ENCODE assay signal across 18 cellular contexts in the genomic region with DNA sequence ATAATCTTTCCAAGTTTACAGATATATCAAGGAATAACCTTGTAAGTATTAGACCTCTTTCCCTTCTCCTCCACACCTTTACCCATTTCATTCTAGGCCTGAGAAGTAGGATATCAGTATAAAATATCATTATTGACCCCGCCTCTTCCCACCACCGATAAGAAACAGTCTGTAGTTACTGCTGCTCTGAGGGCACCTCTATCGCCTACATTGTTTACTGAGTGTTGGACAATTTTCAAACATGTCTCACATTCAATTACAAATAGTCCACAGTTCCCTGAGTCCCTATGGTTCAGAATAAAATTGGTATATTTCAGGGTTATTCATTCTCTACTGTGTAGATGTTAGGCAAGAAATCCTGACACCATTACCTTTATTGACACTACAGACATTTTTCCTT.
DNase-seq lines count a peak whose midpoint lies in the region; ATAC-seq and TF ChIP-seq lines count a peak whose summit lies in the region.
"Had no signal": no experiment of that assay in that cellular context is flagged by ENCODE, and none has a peak within 500 bp of the region (broad histone marks: within the 10 kb centered on the region; RNA-seq: fewer than 3 reads in every experiment).

No MANE protein-coding gene starts in this region.

- no peaks in the 10 kb centered on the region for H3K79me2 ChIP-seq in mammary epithelial cell (ENCODE audit: insufficient read depth, low read length)

- no peaks in the 10 kb centered on the region for H3K27me3 Mint-ChIP-seq in MCF 10A (ENCODE audit: insufficient read depth, unreplicated experiment)

- no peak overlapping the region for H3K4me2 ChIP-seq in mammary epithelial cell (ENCODE audit: insufficient read depth, low read depth, low read length)
- H3K4me2 ChIP-seq: BLaER1 treated with 17β-estradiol and CSF1 and Interleukin-3, amounts not matched to agents 10 nM and 100 nM had no signal

- ATAC-seq in RWPE2 (ENCODE audit: low read depth) (no peak), foreskin keratinocyte (no peak), left lobe of liver (no peak)
- ATAC-seq: GM12878 had no signal

- TF ChIP-seq CTCF in MCF 10A (IDR thresholded peaks at IDR 0.05; ENCODE audit: unreplicated experiment): no peak
- TF ChIP-seq CTCF in mammary epithelial cell (conservative IDR thresholded peaks at IDR 0.05 in 1 of 2, IDR thresholded peaks at IDR 0.05 in 1 of 2; ENCODE audit: extremely low read depth in 1 of 2, insufficient read depth in 1 of 2, low read depth in 1 of 2, low read length in 2 of 2): no peak
- no peak for TF ChIP-seq CTCF in RWPE2 (IDR thresholded peaks at IDR 0.05; ENCODE audit: poor library complexity, severe bottlenecking)
- no peak for TF ChIP-seq CTCF in foreskin keratinocyte (conservative IDR thresholded peaks at IDR 0.05)
- TF ChIP-seq CTCF in vagina (IDR thresholded peaks at IDR 0.05): no peak

- no peak for TF ChIP-seq POLR2A in vagina (IDR thresholded peaks at IDR 0.05)

- H3K9me3 ChIP-seq in mammary epithelial cell (replicated peaks; ENCODE audit: insufficient read depth, low read length) (peaks cover 10% of the 10 kb centered on the region), RWPE2 (ENCODE audit: severe bottlenecking) (peaks cover 2% of the 10 kb centered on the region), vagina (no peaks in the 10 kb centered on the region)

- BruUV-seq in MCF 10A (replicated peaks; lab: Mats Ljungman, UMichigan) (no TSS peak), mammary epithelial cell (replicated peaks; lab: Mats Ljungman, UMichigan) (no TSS peak)

- H3K27me3 ChIP-seq in mammary epithelial cell (ENCODE audit: insufficient read depth, low read length): no peaks in the 10 kb centered on the region
- no peaks in the 10 kb centered on the region for H3K27me3 ChIP-seq in RWPE2 (ENCODE audit: insufficient read depth, poor library complexity, severe bottlenecking)
- no peaks in the 10 kb centered on the region for H3K27me3 ChIP-seq in foreskin keratinocyte
- no peaks in the 10 kb centered on the region for H3K27me3 ChIP-seq in vagina
- H3K27me3 ChIP-seq: BLaER1 treated with 17β-estradiol and CSF1 and Interleukin-3, amounts not matched to agents 10 nM and 100 nM had no signal

- dilution Hi-C loops in mammary epithelial cell (cut with HindIII; ENCODE audit: low sequenced_read_pairs): no loop called here

- no peak overlapping the region for H3K4me3 Mint-ChIP-seq in MCF 10A (ENCODE audit: unreplicated experiment)
- H3K4me3 Mint-ChIP-seq: B cell; CD8-positive, alpha-beta memory T cell; H9 had no signal

- H2AFZ ChIP-seq in mammary epithelial cell (ENCODE audit: low read depth, low read length): no peak overlapping the region

- peaks cover 46% of the 10 kb centered on the region for H3K4me1 Mint-ChIP-seq in MCF 10A (ENCODE audit: insufficient read depth, unreplicated experiment)
- H3K4me1 Mint-ChIP-seq: B cell; CD8-positive, alpha-beta memory T cell; H9 had no signal

- H3K9ac ChIP-seq in mammary epithelial cell (ENCODE audit: insufficient read depth, low read length): no peak overlapping the region
- H3K9ac ChIP-seq: BLaER1 treated with 17β-estradiol and CSF1 and Interleukin-3, amounts not matched to agents 10 nM and 100 nM had no signal

- in situ Hi-C loops in mammary epithelial cell (cut with MboI; ENCODE audit: low sequenced_read_pairs in 2 of 2): no loop called here

- H3K27ac ChIP-seq in mammary epithelial cell (ENCODE audit: insufficient read depth, low read depth, low read length) (no peak overlapping the region), RWPE2 (ENCODE audit: poor library complexity, severe bottlenecking) (peak overlapping the region; percentile 51), foreskin keratinocyte (peak overlapping the region; percentile 70), vagina (peak overlapping the region; percentile 22)
- H3K27ac ChIP-seq: BLaER1 treated with 17β-estradiol and CSF1 and Interleukin-3, amounts not matched to agents 10 nM and 100 nM had no signal

- H3K4me1 ChIP-seq in mammary epithelial cell (ENCODE audit: insufficient read depth, low read length): peaks cover 29% of the 10 kb centered on the region
- peaks cover 30% of the 10 kb centered on the region for H3K4me1 ChIP-seq in RWPE2 (ENCODE audit: insufficient read depth, poor library complexity, severe bottlenecking)
- H3K4me1 ChIP-seq in foreskin keratinocyte: peaks cover 43% of the 10 kb centered on the region
- peaks cover 16% of the 10 kb centered on the region for H3K4me1 ChIP-seq in vagina
- H3K4me1 ChIP-seq: BLaER1 treated with 17β-estradiol and CSF1 and Interleukin-3, amounts not matched to agents 10 nM and 100 nM had no signal

- intact Hi-C loops in MCF 10A (cut with micrococcal nuclease) (loop anchor here (5.0 kb wide), 2 partner anchors 65 to 150 kb away; no protein-coding TSS in a partner anchor), mammary epithelial cell (cut with micrococcal nuclease) (loop anchor here (2.0 to 10.0 kb wide), 2 partner anchors 58 to 88 kb away; no protein-coding TSS in a partner anchor), vagina (cut with DNase I) (no loop called here), posterior vena cava (cut with DNase I) (no loop called here)

- H3K36me3 Mint-ChIP-seq in MCF 10A (ENCODE audit: insufficient read depth, unreplicated experiment): no peaks in the 10 kb centered on the region
- H3K36me3 Mint-ChIP-seq: CD8-positive, alpha-beta memory T cell had no signal

- H3K4me3 ChIP-seq in mammary epithelial cell (replicated peaks in 1 of 3; ENCODE audit: insufficient read depth in 1 of 3, low read depth in 2 of 3, low read length in 3 of 3): no peak overlapping the region
- H3K4me3 ChIP-seq in RWPE2 (ENCODE audit: severe bottlenecking): no peak overlapping the region
- H3K4me3 ChIP-seq in vagina: no peak overlapping the region
- H3K4me3 ChIP-seq: BLaER1 treated with 17β-estradiol and CSF1 and Interleukin-3, amounts not matched to agents 10 nM and 100 nM; GM12878 had no signal

- no peaks in the 10 kb centered on the region for H4K20me1 ChIP-seq in mammary epithelial cell (ENCODE audit: insufficient read depth, low read length)
- H4K20me1 ChIP-seq: BLaER1 treated with 17β-estradiol and CSF1 and Interleukin-3, amounts not matched to agents 10 nM and 100 nM had no signal

- CTCF ChIA-PET in MCF 10A (lab: Yijun Ruan, JAX) (interaction anchor here (1.7 kb wide), 1 partner anchor 21 kb away, joined by 3 read pairs; no protein-coding TSS in a partner anchor), mammary epithelial cell (lab: Charles Lee; ENCODE audit: low non-redundant PET) (no interaction called here)

- POLR2A ChIA-PET in MCF 10A (lab: Yijun Ruan, JAX): interaction anchor here (0.6 to 3.4 kb wide), 5 partner anchors 11 to 232 kb away, joined by 3 to 32 read pairs (median 6); no protein-coding TSS in a partner anchor

- H3K9me3 Mint-ChIP-seq in MCF 10A (ENCODE audit: unreplicated experiment): no peaks in the 10 kb centered on the region

- WGBS in mammary epithelial cell (ENCODE audit: low coverage, missing lambda C conversion rate): 74% methylated on average over 3 of the region's 3 CpGs

- H3K27ac Mint-ChIP-seq in MCF 10A (ENCODE audit: low read depth, unreplicated experiment): peak overlapping the region; percentile 79
- H3K27ac Mint-ChIP-seq: B cell; CD8-positive, alpha-beta memory T cell had no signal

- DNase-seq in MCF 10A (ENCODE audit: unreplicated experiment): no peak
- no peak for DNase-seq in mammary epithelial cell
- no peak for DNase-seq in RWPE2 (ENCODE audit: low spot score)
- no peak for DNase-seq in foreskin keratinocyte
- no peak for DNase-seq in vagina (ENCODE audit: extremely low spot score in 2 of 2)
- DNase-seq in posterior vena cava (ENCODE audit: low spot score): no peak
- no peak for DNase-seq in superior temporal gyrus (ENCODE audit: extremely low spot score)
- DNase-seq in left lobe of liver (ENCODE audit: low spot score): no peak
- DNase-seq: CD8-positive, alpha-beta memory T cell; COR-L47; DMS 273 treated with DMSO at 0.1 percent for 48 hours; DMS53; DND-41; EL; H9 had no signal

- H3K36me3 ChIP-seq in mammary epithelial cell (ENCODE audit: insufficient read depth, low read length) (no peaks in the 10 kb centered on the region), RWPE2 (ENCODE audit: low read depth) (no peaks in the 10 kb centered on the region), vagina (no peaks in the 10 kb centered on the region)
- H3K36me3 ChIP-seq: BLaER1 treated with 17β-estradiol and CSF1 and Interleukin-3, amounts not matched to agents 10 nM and 100 nM had no signal

Comparison
In these comparisons a context has a peak if more than half of its experiments do, and no peak if none do; other contexts are left out.
1. intact Hi-C loops: an anchor here in MCF 10A (5.0 kb wide) and mammary epithelial cell (2.0 to 10.0 kb wide); none called in vagina and posterior vena cava.